13 cellular contexts compared by ENCODE assay signal in genomic region chr6:41451515-41452163, GRCh38.
DNase-seq lines count a peak whose midpoint lies in the region; ATAC-seq, FAIRE-seq and TF ChIP-seq lines count a peak whose summit lies in the region.
"Had no signal": no experiment of that assay in that cellular context is flagged by ENCODE, and none has a peak within 500 bp of the region (broad histone marks: within the 10 kb centered on the region; RNA-seq: fewer than 3 reads in every experiment).

No MANE protein-coding gene starts in this region.

- H3K79me2 ChIP-seq in astrocyte (ENCODE audit: insufficient read depth, low read length): no peaks in the 10 kb centered on the region

- H3K4me1 ChIP-seq in astrocyte (ENCODE audit: insufficient read depth, low read length) (no peaks in the 10 kb centered on the region), left ventricle myocardium inferior (peaks cover 39% of the 10 kb centered on the region)

- FAIRE-seq in astrocyte (lab: Jason Lieb, UNC): no peak
- FAIRE-seq: endometrium had no signal

- H3K9ac ChIP-seq in astrocyte (ENCODE audit: low read length): no peak overlapping the region

- no peak overlapping the region for H3K27ac Mint-ChIP-seq in astrocyte (ENCODE audit: unreplicated experiment)
- no peak overlapping the region for H3K27ac Mint-ChIP-seq in activated T-helper 1 cell treated with anti-CD3 and anti-CD28 coated beads, Interleukin-12 subunit alpha, Interleukin-12 subunit beta, Interleukin-2, Interleukin-4 antibody, amounts not matched to agents 30 ng/mL and 10 ng/mL and 1 ng/mL, durations not matched to agents 14 hours and 24 hours and 36 hours
- H3K27ac Mint-ChIP-seq: natural killer cell treated with Interleukin-12 subunit alpha and Interleukin-12 subunit beta and Interleukin-15 and Interleukin-18, amount 100 ng/mL, for 72 hours; stimulated activated effector memory CD8-positive, alpha-beta T cell treated with anti-CD3 and anti-CD28 coated beads, Interleukin-12 subunit alpha, Interleukin-12 subunit beta, amount 100 ng/mL, for 72 hours had no signal

- H3K4me3 ChIP-seq in astrocyte (ENCODE audit: insufficient read depth, low read depth, low read length) (no peak overlapping the region), left ventricle myocardium inferior (peak overlapping the region; percentile 44)
- H3K4me3 ChIP-seq: adrenal gland had no signal

- DNase-seq in AG08395 (ENCODE audit: low spot score): peak; percentile 76
- DNase-seq in astrocyte (ENCODE audit: low read depth): no peak
- no peak for DNase-seq in left ventricle myocardium inferior
- peak; percentile 31 for DNase-seq in putamen (ENCODE audit: low spot score)
- no peak for DNase-seq in activated T-helper 1 cell treated with anti-CD3 and anti-CD28 coated beads, Interleukin-12 subunit alpha, Interleukin-12 subunit beta, Interleukin-2, Interleukin-4 antibody, amounts not matched to agents 30 ng/mL and 10 ng/mL and 1 ng/mL, durations not matched to agents 14 hours and 24 hours and 36 hours (ENCODE audit: low spot score)
- DNase-seq in SW480 (ENCODE audit: low spot score): no peak
- DNase-seq: adrenal gland had no signal

- ATAC-seq in HG03045 (IDR thresholded peaks at IDR 0.05; ENCODE audit: unreplicated experiment): no peak
- no peak for ATAC-seq in GM19328 (IDR thresholded peaks at IDR 0.05; ENCODE audit: unreplicated experiment)
- ATAC-seq: natural killer cell treated with Interleukin-12 subunit alpha and Interleukin-12 subunit beta and Interleukin-15 and Interleukin-18, amount 100 ng/mL, for 72 hours; stimulated activated effector memory CD8-positive, alpha-beta T cell treated with anti-CD3 and anti-CD28 coated beads, Interleukin-12 subunit alpha, Interleukin-12 subunit beta, amount 100 ng/mL, for 72 hours had no signal

- H3K27me3 ChIP-seq in astrocyte (ENCODE audit: insufficient read depth, low read length) (peaks cover 20% of the 10 kb centered on the region), left ventricle myocardium inferior (ENCODE audit: low read depth) (peaks cover 4% of the 10 kb centered on the region)
- H3K27me3 ChIP-seq: adrenal gland had no signal

- peaks cover 7% of the 10 kb centered on the region for H3K4me1 Mint-ChIP-seq in astrocyte (ENCODE audit: low read depth, unreplicated experiment)
- no peaks in the 10 kb centered on the region for H3K4me1 Mint-ChIP-seq in activated T-helper 1 cell treated with anti-CD3 and anti-CD28 coated beads, Interleukin-12 subunit alpha, Interleukin-12 subunit beta, Interleukin-2, Interleukin-4 antibody, amounts not matched to agents 30 ng/mL and 10 ng/mL and 1 ng/mL, durations not matched to agents 14 hours and 24 hours and 36 hours (ENCODE audit: low read depth)

- TF ChIP-seq CTCF in astrocyte (IDR thresholded peaks at IDR 0.05; ENCODE audit: insufficient read depth, low read depth, low read length): no peak
- no peak for TF ChIP-seq CTCF in left ventricle myocardium inferior (IDR thresholded peaks at IDR 0.05; ENCODE audit: borderline replicate concordance)

- H4K20me1 ChIP-seq in astrocyte (ENCODE audit: insufficient read depth, low read length): no peaks in the 10 kb centered on the region

- H2AFZ ChIP-seq in astrocyte (ENCODE audit: low read depth, low read length): no peak overlapping the region

- H3K9me3 ChIP-seq in astrocyte (ENCODE audit: insufficient read depth, low read depth, low read length) (peaks cover 3% of the 10 kb centered on the region), left ventricle myocardium inferior (replicated peaks) (no peaks in the 10 kb centered on the region)
- H3K9me3 ChIP-seq: adrenal gland had no signal

- no peak overlapping the region for H3K27ac ChIP-seq in astrocyte (ENCODE audit: low read depth, low read length)
- peak overlapping the region; percentile 90 for H3K27ac ChIP-seq in left ventricle myocardium inferior (replicated peaks)
- H3K27ac ChIP-seq: RWPE1 had no signal

- H3K4me3 Mint-ChIP-seq in astrocyte (ENCODE audit: unreplicated experiment): no peak overlapping the region
- H3K4me3 Mint-ChIP-seq in activated T-helper 1 cell treated with anti-CD3 and anti-CD28 coated beads, Interleukin-12 subunit alpha, Interleukin-12 subunit beta, Interleukin-2, Interleukin-4 antibody, amounts not matched to agents 30 ng/mL and 10 ng/mL and 1 ng/mL, durations not matched to agents 14 hours and 24 hours and 36 hours: no peak overlapping the region
- H3K4me3 Mint-ChIP-seq: natural killer cell treated with Interleukin-12 subunit alpha and Interleukin-12 subunit beta and Interleukin-15 and Interleukin-18, amount 100 ng/mL, for 72 hours; stimulated activated effector memory CD8-positive, alpha-beta T cell treated with anti-CD3 and anti-CD28 coated beads, Interleukin-12 subunit alpha, Interleukin-12 subunit beta, amount 100 ng/mL, for 72 hours had no signal

- H3K36me3 ChIP-seq in astrocyte (ENCODE audit: insufficient read depth, low read length) (no peaks in the 10 kb centered on the region), left ventricle myocardium inferior (no peaks in the 10 kb centered on the region)
- H3K36me3 ChIP-seq: adrenal gland had no signal

- intact Hi-C loops in left ventricle myocardium inferior (cut with micrococcal nuclease): no loop called here
- intact Hi-C loops in activated T-helper 1 cell treated with anti-CD3 and anti-CD28 coated beads, Interleukin-12 subunit alpha, Interleukin-12 subunit beta, Interleukin-2, Interleukin-4 antibody, amounts not matched to agents 30 ng/mL and 10 ng/mL and 1 ng/mL, durations not matched to agents 14 hours and 24 hours and 36 hours (cut with micrococcal nuclease): no loop called here

- H3K27me3 Mint-ChIP-seq in astrocyte (ENCODE audit: low read depth, unreplicated experiment): peaks cover 27% of the 10 kb centered on the region
- H3K27me3 Mint-ChIP-seq in activated T-helper 1 cell treated with anti-CD3 and anti-CD28 coated beads, Interleukin-12 subunit alpha, Interleukin-12 subunit beta, Interleukin-2, Interleukin-4 antibody, amounts not matched to agents 30 ng/mL and 10 ng/mL and 1 ng/mL, durations not matched to agents 14 hours and 24 hours and 36 hours (ENCODE audit: insufficient read depth): peaks cover 28% of the 10 kb centered on the region

- H3K9me3 Mint-ChIP-seq in astrocyte (ENCODE audit: unreplicated experiment): no peaks in the 10 kb centered on the region
- H3K9me3 Mint-ChIP-seq in activated T-helper 1 cell treated with anti-CD3 and anti-CD28 coated beads, Interleukin-12 subunit alpha, Interleukin-12 subunit beta, Interleukin-2, Interleukin-4 antibody, amounts not matched to agents 30 ng/mL and 10 ng/mL and 1 ng/mL, durations not matched to agents 14 hours and 24 hours and 36 hours: no peaks in the 10 kb centered on the region
- H3K9me3 Mint-ChIP-seq: natural killer cell treated with Interleukin-12 subunit alpha and Interleukin-12 subunit beta and Interleukin-15 and Interleukin-18, amount 100 ng/mL, for 72 hours; stimulated activated effector memory CD8-positive, alpha-beta T cell treated with anti-CD3 and anti-CD28 coated beads, Interleukin-12 subunit alpha, Interleukin-12 subunit beta, amount 100 ng/mL, for 72 hours had no signal

- no peaks in the 10 kb centered on the region for H3K36me3 Mint-ChIP-seq in astrocyte (ENCODE audit: low read depth, unreplicated experiment)
- H3K36me3 Mint-ChIP-seq in activated T-helper 1 cell treated with anti-CD3 and anti-CD28 coated beads, Interleukin-12 subunit alpha, Interleukin-12 subunit beta, Interleukin-2, Interleukin-4 antibody, amounts not matched to agents 30 ng/mL and 10 ng/mL and 1 ng/mL, durations not matched to agents 14 hours and 24 hours and 36 hours (ENCODE audit: low read depth): no peaks in the 10 kb centered on the region
- H3K36me3 Mint-ChIP-seq: natural killer cell treated with Interleukin-12 subunit alpha and Interleukin-12 subunit beta and Interleukin-15 and Interleukin-18, amount 100 ng/mL, for 72 hours; stimulated activated effector memory CD8-positive, alpha-beta T cell treated with anti-CD3 and anti-CD28 coated beads, Interleukin-12 subunit alpha, Interleukin-12 subunit beta, amount 100 ng/mL, for 72 hours had no signal

- H3K4me2 ChIP-seq in astrocyte (ENCODE audit: low read length): peak overlapping the region; percentile 19

Comparison
In these comparisons a context has a peak if more than half of its experiments do, and no peak if none do; other contexts are left out.
1. DNase-seq: peak in AG08395 (single experiment) and putamen (single experiment); none in astrocyte (single experiment), left ventricle myocardium inferior (single experiment), activated T-helper 1 cell treated with anti-CD3 and anti-CD28 coated beads, Interleukin-12 subunit alpha, Interleukin-12 subunit beta, Interleukin-2, Interleukin-4 antibody, amounts not matched to agents 30 ng/mL and 10 ng/mL and 1 ng/mL, durations not matched to agents 14 hours and 24 hours and 36 hours (single experiment) and SW480 (single experiment).